Comparison of ENCODE assay signal across 14 cellular contexts in genomic region chr10:101216631-101217425, GRCh38. TPM values are rescaled to one million over a fixed set of nuclear protein-coding genes. Genes with fewer than 3 reads are reported as not detected.
DNase-seq lines count a peak whose midpoint lies in the region; ATAC-seq, FAIRE-seq and TF ChIP-seq lines count a peak whose summit lies in the region.
"Had no signal": no experiment of that assay in that cellular context is flagged by ENCODE, and none has a peak within 500 bp of the region (broad histone marks: within the 10 kb centered on the region; RNA-seq: fewer than 3 reads in every experiment).

No MANE protein-coding gene starts in this region.

- H3K4me1 Mint-ChIP-seq in activated B cell treated with CpG ODN at 0.5 μM for 24 hours = peaks cover 32% of the 10 kb centered on the region

- H3K27ac ChIP-seq in A549 (peak overlapping the region in 1 of 2 experiments; percentile 53; a peak in 3 of 6 replicates), keratinocyte (ENCODE audit: control insufficient read depth, insufficient read depth, low read length) (no peak overlapping the region), mesendoderm (ENCODE audit: low read depth, low read length) (no peak overlapping the region)
- H3K27ac ChIP-seq in BLaER1 treated with 17β-estradiol and CSF1 and Interleukin-3, amounts not matched to agents 10 nM and 100 nM = no peak overlapping the region

- no peaks in the 10 kb centered on the region for H3K79me2 ChIP-seq in keratinocyte (ENCODE audit: control insufficient read depth, insufficient read depth, low read length)
- H3K79me2 ChIP-seq in mesendoderm (ENCODE audit: control insufficient read depth, insufficient read depth, low read length) = no peaks in the 10 kb centered on the region

- TF ChIP-seq POLR2A in A549 (IDR thresholded peaks at IDR 0.05; ENCODE audit: low read length) = no peak

- intact Hi-C loops in activated B cell treated with CpG ODN at 0.5 μM for 24 hours (cut with micrococcal nuclease) = loop anchor here (5.0 kb wide), 1 partner anchor 390 kb away; no protein-coding TSS in a partner anchor
- intact Hi-C loops in sciatic nerve (cut with DNase I) = no loop called here

- POLR2A ChIA-PET in A549 (lab: Yijun Ruan, JAX) = no interaction called here
- POLR2A ChIA-PET in activated B cell treated with CpG ODN at 0.5 μM for 24 hours (lab: Charles Lee) = interaction anchor here (1.1 kb wide), 1 partner anchor 9 kb away, joined by 3 read pairs; no protein-coding TSS in a partner anchor

- H3K79me1 ChIP-seq in mesendoderm (ENCODE audit: low read length) = no peaks in the 10 kb centered on the region

- H4K8ac ChIP-seq in mesendoderm (ENCODE audit: low read depth, low read length) = no peak overlapping the region

- H2BK5ac ChIP-seq in mesendoderm (ENCODE audit: low read length) = no peak overlapping the region

- H3K27me3 Mint-ChIP-seq in activated B cell treated with CpG ODN at 0.5 μM for 24 hours = peaks cover 65% of the 10 kb centered on the region

- CTCF ChIA-PET in A549 (lab: Yijun Ruan, JAX) = interaction anchor here (0.7 to 10.0 kb wide), 15 partner anchors 7 to 361 kb away, joined by 3 to 253 read pairs (median 43); no protein-coding TSS in a partner anchor
- CTCF ChIA-PET in activated B cell treated with CpG ODN at 0.5 μM for 24 hours (lab: Charles Lee) = interaction anchor here (3.4 kb wide), 1 partner anchor 10 kb away, joined by 13 read pairs; no protein-coding TSS in a partner anchor

- H3K9me1 ChIP-seq in keratinocyte (ENCODE audit: control insufficient read depth, extremely low read depth, insufficient read depth, low read length) = no peaks in the 10 kb centered on the region

- H3K9me3 Mint-ChIP-seq in activated B cell treated with CpG ODN at 0.5 μM for 24 hours = no peaks in the 10 kb centered on the region

- dilution Hi-C loops in keratinocyte (cut with MboI; ENCODE audit: extremely low pct_ligation_motif_present, low sequenced_read_pairs) = no loop called here

- H3K23ac ChIP-seq in mesendoderm (ENCODE audit: low read length) = no peak overlapping the region

- H3K18ac ChIP-seq in mesendoderm (ENCODE audit: low read length) = no peak overlapping the region

- peak overlapping the region; percentile 88 for H3K4me2 ChIP-seq in A549
- peak overlapping the region in 10 of 11 experiments; percentile 1 to 70 (median 39); a peak in 13 of 22 replicates for H3K4me2 ChIP-seq in BLaER1 treated with 17β-estradiol and CSF1 and Interleukin-3, amounts not matched to agents 10 nM and 100 nM
- peak overlapping the region; percentile 60 for H3K4me2 ChIP-seq in keratinocyte (ENCODE audit: control insufficient read depth, extremely low read depth, insufficient read depth, low read depth, low read length)
- no peak overlapping the region for H3K4me2 ChIP-seq in mesendoderm (ENCODE audit: low read length)

- H3K36me3 Mint-ChIP-seq in activated B cell treated with CpG ODN at 0.5 μM for 24 hours (ENCODE audit: low read depth) = no peaks in the 10 kb centered on the region

- TF ChIP-seq EP300 in A549 (IDR thresholded peaks at IDR 0.05) = no peak

- H3K56ac ChIP-seq in mesendoderm (ENCODE audit: low read length) = no peak overlapping the region

- DNase-seq in A549 (ENCODE audit: low read depth in 1 of 2, low spot score in 1 of 2) (no peak), activated B cell treated with CpG ODN at 0.5 μM for 24 hours (no peak), keratinocyte (ENCODE audit: low read depth, low spot score) (no peak), sciatic nerve (ENCODE audit: low spot score) (no peak), mesendoderm (no peak), GOT3 (lab: John Stamatoyannopoulos, UW) (no peak), NCI-H446 (lab: John Stamatoyannopoulos, UW) (no peak)
- DNase-seq: NCI-H2171 treated with DMSO at 0.1 percent for 48 hours; stimulated activated CD4-positive, alpha-beta T cell treated with anti-CD3 and anti-CD28 coated beads, Interleukin-2, amount 100 ng/mL, for 48 hours had no signal

- H2BK120ac ChIP-seq in mesendoderm (ENCODE audit: low read depth, low read length) = no peak overlapping the region

- no peak for TF ChIP-seq CTCF in A549 (IDR thresholded peaks at IDR 0.05)
- no peak for TF ChIP-seq CTCF in activated B cell treated with CpG ODN at 0.5 μM for 24 hours (IDR thresholded peaks at IDR 0.05)
- TF ChIP-seq CTCF in keratinocyte (optimal IDR thresholded peaks at IDR 0.05 in 1 of 3, IDR thresholded peaks at IDR 0.05 in 1 of 3, conservative IDR thresholded peaks at IDR 0.05 in 1 of 3; ENCODE audit: extremely low read depth in 1 of 3, insufficient read depth in 2 of 3, low read length in 3 of 3) = no peak

- H3K36me3 ChIP-seq in BLaER1 treated with 17β-estradiol and CSF1 and Interleukin-3, amounts not matched to agents 10 nM and 100 nM = no peaks in the 10 kb centered on the region
- H3K36me3 ChIP-seq in keratinocyte (ENCODE audit: control insufficient read depth in 2 of 2, extremely low read depth in 1 of 2, insufficient read depth in 2 of 2, low read length in 2 of 2) (no peaks in the 10 kb centered on the region), mesendoderm (ENCODE audit: control insufficient read depth, insufficient read depth, low read length) (no peaks in the 10 kb centered on the region)

- H3K27me3 ChIP-seq in BLaER1 treated with 17β-estradiol and CSF1 and Interleukin-3, amounts not matched to agents 10 nM and 100 nM = peaks cover 89 to 100% (median 96%) of the 10 kb centered on the region in 11 experiments
- H3K27me3 ChIP-seq in keratinocyte (ENCODE audit: control insufficient read depth, extremely low read depth, insufficient read depth, low read length) = peaks cover 76% of the 10 kb centered on the region
- peaks cover 65% of the 10 kb centered on the region for H3K27me3 ChIP-seq in mesendoderm (ENCODE audit: insufficient read depth, low read length, poor library complexity)

- H2AFZ ChIP-seq in keratinocyte (ENCODE audit: control insufficient read depth, low read length) = no peak overlapping the region

- H3K9me3 ChIP-seq in A549 = no peaks in the 10 kb centered on the region
- no peaks in the 10 kb centered on the region for H3K9me3 ChIP-seq in BLaER1 treated with 17β-estradiol and CSF1 and Interleukin-3, amounts not matched to agents 10 nM and 100 nM (replicated peaks in 1 of 11)
- H3K9me3 ChIP-seq in keratinocyte (ENCODE audit: control insufficient read depth, low read depth, low read length) = no peaks in the 10 kb centered on the region

- FAIRE-seq in A549 (lab: Jason Lieb, UNC) (no peak), keratinocyte (lab: Jason Lieb, UNC) (no peak)
- FAIRE-seq: GM19239 had no signal

- H3K4me1 ChIP-seq in A549 = 0 out of 3 replicates have a peak, but pooled peaks cover 3% of the 10 kb centered on the region
- peaks cover 0 to 29% (median 15%) of the 10 kb centered on the region in 10 experiments; a peak in 10 of 20 replicates for H3K4me1 ChIP-seq in BLaER1 treated with 17β-estradiol and CSF1 and Interleukin-3, amounts not matched to agents 10 nM and 100 nM
- peaks cover 24% of the 10 kb centered on the region for H3K4me1 ChIP-seq in keratinocyte (ENCODE audit: control insufficient read depth, extremely low read depth, insufficient read depth, low read length)
- no peaks in the 10 kb centered on the region for H3K4me1 ChIP-seq in mesendoderm (ENCODE audit: control insufficient read depth, low read depth, low read length)

- H3K27ac Mint-ChIP-seq in activated B cell treated with CpG ODN at 0.5 μM for 24 hours = peak overlapping the region; percentile 41

- WGBS in A549 (ENCODE audit: missing lambda C conversion rate) = 82% methylated on average over 46 of the region's 46 CpGs
- no CpG with 5 or more reads among the region's 46 CpGs for WGBS in mesendoderm (ENCODE audit: extremely low coverage, insufficient coverage, low lambda C conversion rate)

- TF ChIP-seq RAD21 in A549 (conservative IDR thresholded peaks at IDR 0.05 in 1 of 2, IDR thresholded peaks at IDR 0.05 in 1 of 2) = no peak

- no peak overlapping the region for H3K9ac ChIP-seq in BLaER1 treated with 17β-estradiol and CSF1 and Interleukin-3, amounts not matched to agents 10 nM and 100 nM
- H3K9ac ChIP-seq in keratinocyte (ENCODE audit: control insufficient read depth, extremely low read depth, insufficient read depth, low read length) (no peak overlapping the region), mesendoderm (ENCODE audit: low read length) (no peak overlapping the region)

- no peak overlapping the region for H4K5ac ChIP-seq in mesendoderm (ENCODE audit: low read length)

- no peak overlapping the region for H2BK15ac ChIP-seq in mesendoderm (replicated peaks; ENCODE audit: low read depth)

- peak overlapping the region; percentile 56 for H3K4me3 Mint-ChIP-seq in activated B cell treated with CpG ODN at 0.5 μM for 24 hours

- no peak overlapping the region for H3K4ac ChIP-seq in mesendoderm (ENCODE audit: low read depth, low read length)

- no peak for ATAC-seq in A549
- ATAC-seq in activated B cell treated with CpG ODN at 0.5 μM for 24 hours (ENCODE audit: low read depth) = no peak
- no peak for ATAC-seq in sciatic nerve

- H3K4me3 ChIP-seq in A549 (peak overlapping the region; percentile 36), keratinocyte (ENCODE audit: control insufficient read depth in 2 of 3, extremely low read depth in 1 of 3, insufficient read depth in 2 of 3, low read depth in 1 of 3, low read length in 3 of 3) (peak overlapping the region in 2 of 3 experiments; percentile 35 to 43), mesendoderm (ENCODE audit: low read length) (no peak overlapping the region)
- H3K4me3 ChIP-seq in BLaER1 treated with 17β-estradiol and CSF1 and Interleukin-3, amounts not matched to agents 10 nM and 100 nM = peak overlapping the region in 5 of 10 experiments; percentile 10 to 48 (median 28); a peak in 4 of 20 replicates

- H4K20me1 ChIP-seq in BLaER1 treated with 17β-estradiol and CSF1 and Interleukin-3, amounts not matched to agents 10 nM and 100 nM = peaks cover 0 to 85% (median 69%) of the 10 kb centered on the region in 11 experiments; a peak in 16 of 22 replicates
- H4K20me1 ChIP-seq in keratinocyte (ENCODE audit: control insufficient read depth, extremely low read depth, insufficient read depth, low read length) = no peaks in the 10 kb centered on the region

- H2AK5ac ChIP-seq in mesendoderm (ENCODE audit: low read length) = no peak overlapping the region

RNA-seq across cellular contexts. Expression of gene LBX1, which starts 12.4 kb away (rescaled TPM):
- polyA plus RNA-seq in A549 (2011; rRNA removed) (not detected in 2 replicates), A549 (2017; fragmentation: RNase III; extraction: RNeasy Plus Mini Kit Qiagen cat#74134 plus additional on column Dnase treatment) (not detected in 3 replicates), keratinocyte (not detected in 3 replicates)
- polyA plus RNA-seq in A549 (2012; cell fraction: cytosol; rRNA removed) = 0.01 TPM in 1 of 2 replicates, not detected in the other
- polyA plus RNA-seq in A549 (2012; cell fraction: nucleus; rRNA removed) = not detected in 2 replicates
- not detected in 2 replicates for polyA minus RNA-seq in A549 (2011; rRNA and poly(A)+ RNA removed)
- total RNA-seq in activated B cell treated with CpG ODN at 0.5 μM for 24 hours (not detected in 2 replicates), sciatic nerve (not detected)
- not detected for polyA plus RNA-seq in keratinocyte (2011; ENCODE audit: low read depth)
- polyA plus RNA-seq in keratinocyte (2011; cell fraction: cytosol; rRNA removed) = not detected in 2 replicates
- polyA plus RNA-seq in keratinocyte (2011; cell fraction: nucleus; rRNA removed) = not detected in 2 replicates
- polyA plus RNA-seq in keratinocyte (2012; ENCODE audit: low replicate concordance) = not detected in 2 replicates
- polyA minus RNA-seq in keratinocyte = not detected in 3 replicates
- polyA minus RNA-seq in keratinocyte (2011; cell fraction: cytosol; rRNA and poly(A)+ RNA removed) = not detected
- not detected in 2 replicates for polyA minus RNA-seq in keratinocyte (2011; cell fraction: nucleus; rRNA and poly(A)+ RNA removed)
- not detected for polyA plus RNA-seq in mesendoderm (2013, experiment 1 of 2)
- not detected for polyA plus RNA-seq in mesendoderm (2013, experiment 2 of 2)
- total RNA-seq: dermis microvascular lymphatic vessel endothelial cell, left lobe of liver, RPMI7951 had no signal
